Comparison of ENCODE assay signal across 19 cellular contexts in genomic region chr4:93203708-93204107, GRCh38.
A peak's percentile ranks its signal among the peaks of the same experiment; 100 is the strongest.
DNase-seq lines count a peak whose midpoint lies in the region; ATAC-seq, FAIRE-seq and TF ChIP-seq lines count a peak whose summit lies in the region.
"Had no signal": no experiment of that assay in that cellular context is flagged by ENCODE, and none has a peak within 500 bp of the region (broad histone marks: within the 10 kb centered on the region; RNA-seq: fewer than 3 reads in every experiment).

No MANE protein-coding gene starts in this region.

- no TSS peak for BruUV-seq in K562 (replicated peaks; lab: Mats Ljungman, UMichigan)

- ATAC-seq in K562 (no peak), psoas muscle (peak in 3 of 4 donors; percentile 33 to 66 (median 49)), HG02973 (IDR thresholded peaks at IDR 0.05; ENCODE audit: unreplicated experiment) (no peak)
- ATAC-seq in activated naive CD8-positive, alpha-beta T cell treated with anti-CD3 and anti-CD28 coated beads, Interleukin-2, amount 50 U/mL, for 24 hours: no peak

- no peaks in the 10 kb centered on the region for H3K4me1 Mint-ChIP-seq in activated naive CD8-positive, alpha-beta T cell treated with anti-CD3 and anti-CD28 coated beads, Interleukin-2, amount 50 U/mL, for 24 hours
- H3K4me1 Mint-ChIP-seq: CD4-positive, CD25-positive, alpha-beta regulatory T cell; memory B cell had no signal

- no peak overlapping the region for H3K27ac ChIP-seq in K562 (ENCODE audit: extremely low read depth, low read depth, low read length)
- H3K27ac ChIP-seq in psoas muscle: no peak overlapping the region
- H3K27ac ChIP-seq: sigmoid colon had no signal

- TF ChIP-seq EP300 in K562 (IDR thresholded peaks at IDR 0.05; ENCODE audit: low read length): no peak

- TF ChIP-seq CTCF in K562 (IDR thresholded peaks at IDR 0.05 in 2 of 3, conservative IDR thresholded peaks at IDR 0.05 in 1 of 3; ENCODE audit: insufficient read depth in 2 of 3, low read depth in 1 of 3, low read length in 3 of 3) (no peak), psoas muscle (IDR thresholded peaks at IDR 0.05) (no peak)

- H3K4me2 ChIP-seq in K562 (ENCODE audit: insufficient read depth, low read length): no peak overlapping the region

- H2AFZ ChIP-seq in K562 (ENCODE audit: low read depth, low read length): no peak overlapping the region

- H3K9me3 Mint-ChIP-seq in activated naive CD8-positive, alpha-beta T cell treated with anti-CD3 and anti-CD28 coated beads, Interleukin-2, amount 50 U/mL, for 24 hours: no peaks in the 10 kb centered on the region
- H3K9me3 Mint-ChIP-seq: memory B cell had no signal

- no peaks in the 10 kb centered on the region for H3K9me3 ChIP-seq in K562 (replicated peaks; ENCODE audit: control insufficient read depth, insufficient read depth, low read depth, low read length)
- no peaks in the 10 kb centered on the region for H3K9me3 ChIP-seq in psoas muscle
- H3K9me3 ChIP-seq: MG63, sigmoid colon had no signal

- no peaks in the 10 kb centered on the region for H3K36me3 ChIP-seq in K562 (ENCODE audit: control insufficient read depth, insufficient read depth, low read length)
- H3K36me3 ChIP-seq in psoas muscle (ENCODE audit: insufficient read depth in 1 of 2, low read depth in 1 of 2): no peaks in the 10 kb centered on the region
- H3K36me3 ChIP-seq: MG63, sigmoid colon had no signal

- no peaks in the 10 kb centered on the region for H3K36me3 Mint-ChIP-seq in activated naive CD8-positive, alpha-beta T cell treated with anti-CD3 and anti-CD28 coated beads, Interleukin-2, amount 50 U/mL, for 24 hours (ENCODE audit: low read depth)
- H3K36me3 Mint-ChIP-seq: CD4-positive, CD25-positive, alpha-beta regulatory T cell; memory B cell had no signal

- in situ Hi-C loops in K562 (cut with MboI): no loop called here

- H3K4me3 Mint-ChIP-seq in activated naive CD8-positive, alpha-beta T cell treated with anti-CD3 and anti-CD28 coated beads, Interleukin-2, amount 50 U/mL, for 24 hours: no peak overlapping the region
- H3K4me3 Mint-ChIP-seq: CD4-positive, CD25-positive, alpha-beta regulatory T cell; memory B cell had no signal

- H3K27me3 ChIP-seq in K562 (ENCODE audit: control insufficient read depth in 2 of 2, insufficient read depth in 2 of 2, low read length in 2 of 2) (no peaks in the 10 kb centered on the region), psoas muscle (ENCODE audit: insufficient read depth in 3 of 3, low read length in 2 of 3) (no peaks in the 10 kb centered on the region)
- H3K27me3 ChIP-seq: MG63, sigmoid colon had no signal

- H3K4me1 ChIP-seq in K562 (replicated peaks in 1 of 2; ENCODE audit: control insufficient read depth in 2 of 2, insufficient read depth in 2 of 2, low read length in 2 of 2): no peaks in the 10 kb centered on the region
- no peaks in the 10 kb centered on the region for H3K4me1 ChIP-seq in psoas muscle
- H3K4me1 ChIP-seq: sigmoid colon had no signal

- no peak for TF ChIP-seq POLR2A in K562 (conservative IDR thresholded peaks at IDR 0.05)

- DNase-seq in DMS53 (lab: John Stamatoyannopoulos, UW) (peak; percentile 9), DMS53 treated with DMSO at 0.1 percent for 48 hours (lab: John Stamatoyannopoulos, UW; ENCODE audit: unreplicated experiment) (no peak), M059J (ENCODE audit: low read depth) (peak; percentile 9), K562 (ENCODE audit: extremely low read depth in 1 of 4, low spot score in 3 of 4) (no peak), psoas muscle (no peak)
- no peak for DNase-seq in activated CD4-positive, CD25-positive, alpha-beta regulatory T cell treated with anti-CD3 and anti-CD28 coated beads, Interleukin-2, amount 50 U/mL, for 72 hours
- no peak for DNase-seq in activated naive CD8-positive, alpha-beta T cell treated with anti-CD3 and anti-CD28 coated beads, Interleukin-2, amount 50 U/mL, for 24 hours
- DNase-seq: 8988T; activated CD8-positive, alpha-beta memory T cell treated with anti-CD3 and anti-CD28 coated beads for 24 hours; CD4-positive, CD25-positive, alpha-beta regulatory T cell; GF-D8; GOT3; MG63; sigmoid colon; stimulated activated CD4-positive, alpha-beta T cell treated with anti-CD3 and anti-CD28 coated beads, Interleukin-4, amount 100 ng/mL, for 1 hour; trophoblast cell had no signal

- no peaks in the 10 kb centered on the region for H4K20me1 ChIP-seq in K562 (replicated peaks; ENCODE audit: control insufficient read depth, insufficient read depth, low read length)

- no peak overlapping the region for H3K9ac ChIP-seq in K562 (ENCODE audit: insufficient read depth in 1 of 2, low read depth in 2 of 2, low read length in 2 of 2)

- no peak for FAIRE-seq in K562 (lab: Jason Lieb, UNC)
- FAIRE-seq: GM18507 had no signal

- intact Hi-C loops in K562 (cut with micrococcal nuclease): no loop called here
- intact Hi-C loops in psoas muscle (cut with DNase I): no loop called here

- no peak for TF ChIP-seq RAD21 in K562 (CRISPR knock-in tag; conservative IDR thresholded peaks at IDR 0.05 in 1 of 2, IDR thresholded peaks at IDR 0.05 in 1 of 2)

- no peaks in the 10 kb centered on the region for H3K79me2 ChIP-seq in K562 (ENCODE audit: control insufficient read depth, insufficient read depth, low read length)

- WGBS in K562 (ENCODE audit: insufficient coverage, low coverage, missing lambda C conversion rate): 4% methylated on average over 4 of the region's 4 CpGs
- 63 to 80% (median 72%) methylated on average over 4 of the region's 4 CpGs for WGBS in psoas muscle, 3 donors

- H3K9me1 ChIP-seq in K562 (ENCODE audit: control insufficient read depth, insufficient read depth, low read length): no peaks in the 10 kb centered on the region

- CTCF ChIA-PET in K562 (lab: Yijun Ruan, JAX; ENCODE audit: low intra/inter-chr PET ratio): no interaction called here

- no peaks in the 10 kb centered on the region for H3K27me3 Mint-ChIP-seq in activated naive CD8-positive, alpha-beta T cell treated with anti-CD3 and anti-CD28 coated beads, Interleukin-2, amount 50 U/mL, for 24 hours
- H3K27me3 Mint-ChIP-seq: CD4-positive, CD25-positive, alpha-beta regulatory T cell; memory B cell had no signal

- H3K4me3 ChIP-seq in K562: no peak overlapping the region
- H3K4me3 ChIP-seq in psoas muscle: no peak overlapping the region
- H3K4me3 ChIP-seq: MG63, sigmoid colon had no signal

- POLR2A ChIA-PET in K562 (lab: Yijun Ruan, JAX): no interaction called here

- H3K27ac Mint-ChIP-seq in activated naive CD8-positive, alpha-beta T cell treated with anti-CD3 and anti-CD28 coated beads, Interleukin-2, amount 50 U/mL, for 24 hours: no peak overlapping the region
- H3K27ac Mint-ChIP-seq: CD4-positive, CD25-positive, alpha-beta regulatory T cell; memory B cell had no signal

TF ChIP-seq in K562, 482 proteins besides CTCF, POLR2A, EP300 and RAD21:
- TF ChIP-seq ATF1 (CRISPR knock-in tag; IDR thresholded peaks at IDR 0.05): 0 out of 2 replicates have a peak, but pooled peaks have one; percentile 9
- TF ChIP-seq ATF1 (tag; IDR thresholded peaks at IDR 0.05): peak; percentile 41
- TF ChIP-seq ZNF696 (CRISPR knock-in tag; conservative IDR thresholded peaks at IDR 0.05): no peak
- no peak for TF ChIP-seq SMARCC2 (IDR thresholded peaks at IDR 0.05; ENCODE audit: low read depth)
- TF ChIP-seq USF2 (CRISPR knock-in tag; IDR thresholded peaks at IDR 0.05): peak; percentile 64

Comparison
In these comparisons a context has a peak if more than half of its experiments do, and no peak if none do; other contexts are left out.
1. DNase-seq: peak in DMS53 (single experiment) and M059J (single experiment); none in DMS53 treated with DMSO at 0.1 percent for 48 hours (single experiment), K562 (0 of 4), psoas muscle (0 of 2), activated CD4-positive, CD25-positive, alpha-beta regulatory T cell treated with anti-CD3 and anti-CD28 coated beads, Interleukin-2, amount 50 U/mL, for 72 hours (single experiment) and activated naive CD8-positive, alpha-beta T cell treated with anti-CD3 and anti-CD28 coated beads, Interleukin-2, amount 50 U/mL, for 24 hours (single experiment).
2. ATAC-seq: peak in psoas muscle (3 of 4); none in K562 (single experiment), HG02973 (single experiment) and activated naive CD8-positive, alpha-beta T cell treated with anti-CD3 and anti-CD28 coated beads, Interleukin-2, amount 50 U/mL, for 24 hours (single experiment).